Comparison of ENCODE assay signal across 13 cellular contexts in the genomic region with DNA sequence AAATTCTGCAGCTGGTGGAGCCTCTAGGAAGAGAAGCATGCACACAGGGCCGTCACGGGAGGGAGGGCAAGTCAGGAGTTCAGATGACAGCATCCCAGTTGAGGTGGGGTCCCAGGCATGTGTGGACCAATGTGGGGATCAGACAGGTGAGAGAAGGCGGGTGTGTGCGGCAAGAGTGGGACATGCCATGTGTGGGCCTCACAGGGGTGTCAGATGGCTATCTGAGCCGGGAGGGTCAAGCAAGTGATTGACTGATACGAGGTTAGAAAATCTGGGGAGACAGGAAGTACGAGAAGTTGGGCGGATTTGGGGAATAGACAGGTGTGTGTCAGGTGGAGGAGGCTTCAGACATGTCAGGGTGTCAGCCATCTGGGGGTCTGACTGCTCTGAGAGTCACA. TPM values are rescaled to one million over a fixed set of nuclear protein-coding genes. Genes with fewer than 3 reads are reported as not detected.
A peak's percentile ranks its signal among the peaks of the same experiment; 100 is the strongest.
DNase-seq lines count a peak whose midpoint lies in the region; ATAC-seq, FAIRE-seq and TF ChIP-seq lines count a peak whose summit lies in the region.
"Had no signal": no experiment of that assay in that cellular context is flagged by ENCODE, and none has a peak within 500 bp of the region (broad histone marks: within the 10 kb centered on the region; RNA-seq: fewer than 3 reads in every experiment).

No MANE protein-coding gene starts in this region.

- intact Hi-C loops in activated naive CD4-positive, alpha-beta T cell treated with anti-CD3 and anti-CD28 coated beads for 36 hours (cut with micrococcal nuclease): no loop called here
- intact Hi-C loops in activated CD4-positive, alpha-beta memory T cell treated with anti-CD3 and anti-CD28 coated beads for 36 hours (cut with micrococcal nuclease): loop anchor here (1.0 kb wide), 1 partner anchor 10 kb away; no protein-coding TSS in a partner anchor
- intact Hi-C loops in HepG2 (cut with micrococcal nuclease; ENCODE audit: unreplicated experiment): no loop called here

- no peaks in the 10 kb centered on the region for H3K9me3 Mint-ChIP-seq in activated naive CD4-positive, alpha-beta T cell treated with anti-CD3 and anti-CD28 coated beads for 36 hours
- H3K9me3 Mint-ChIP-seq in activated CD4-positive, alpha-beta memory T cell treated with anti-CD3 and anti-CD28 coated beads for 36 hours: no peaks in the 10 kb centered on the region
- H3K9me3 Mint-ChIP-seq in stimulated activated naive B cell treated with anti-CD40 and anti-IgM and Interleukin-4, amounts not matched to agents 10 μg/mL and 1 μg/mL and 100 μg/mL, for 72 hours: no peaks in the 10 kb centered on the region
- H3K9me3 Mint-ChIP-seq: HFFc6 had no signal

- no peaks in the 10 kb centered on the region for H3K27me3 Mint-ChIP-seq in activated naive CD4-positive, alpha-beta T cell treated with anti-CD3 and anti-CD28 coated beads for 36 hours (ENCODE audit: low read depth)
- no peaks in the 10 kb centered on the region for H3K27me3 Mint-ChIP-seq in activated CD4-positive, alpha-beta memory T cell treated with anti-CD3 and anti-CD28 coated beads for 36 hours
- peaks cover 5 to 6% of the 10 kb centered on the region in 2 donors for H3K27me3 Mint-ChIP-seq in stimulated activated naive B cell treated with anti-CD40 and anti-IgM and Interleukin-4, amounts not matched to agents 10 μg/mL and 1 μg/mL and 100 μg/mL, for 72 hours

- no peaks in the 10 kb centered on the region for H4K20me1 ChIP-seq in HepG2 (ENCODE audit: insufficient read depth, low read length)

- ATAC-seq in esophagus mucosa: peak; percentile 5
- no peak for ATAC-seq in stimulated activated naive B cell treated with anti-CD40 and anti-IgM and Interleukin-4, amounts not matched to agents 10 μg/mL and 1 μg/mL and 100 μg/mL, for 72 hours (replicated peaks)
- ATAC-seq in HepG2: no peak
- no peak for ATAC-seq in HG02610 (IDR thresholded peaks at IDR 0.05; ENCODE audit: unreplicated experiment)

- CTCF ChIA-PET in activated naive CD4-positive, alpha-beta T cell treated with anti-CD3 and anti-CD28 coated beads for 36 hours (lab: Charles Lee): interaction anchor here (0.8 kb wide), 1 partner anchor 14 kb away, joined by 3 read pairs; a partner anchor contains a TSS
- CTCF ChIA-PET in activated CD4-positive, alpha-beta memory T cell treated with anti-CD3 and anti-CD28 coated beads for 36 hours (lab: Charles Lee): interaction anchor here (1.1 to 3.0 kb wide), 2 partner anchors 14 to 218 kb away, joined by 3 to 12 read pairs; a partner anchor contains a TSS
- CTCF ChIA-PET in HepG2 (lab: Yijun Ruan, JAX; ENCODE audit: low intra/inter-chr PET ratio, low total read pairs): no interaction called here

- in situ Hi-C loops in HepG2 (cut with HindIII; ENCODE audit: extremely low pct_ligation_motif_present, low pct_unique_long_range_greater_than_20kb): no loop called here

- no peak overlapping the region for H3K9ac ChIP-seq in HepG2 (ENCODE audit: insufficient read depth, low read depth, low read length)

- no peak overlapping the region for H2AFZ ChIP-seq in HepG2 (ENCODE audit: low read length)

- FAIRE-seq in HepG2 (lab: Jason Lieb, UNC): no peak
- FAIRE-seq: astrocyte, endometrium had no signal

- POLR2A ChIA-PET in activated CD4-positive, alpha-beta memory T cell treated with anti-CD3 and anti-CD28 coated beads for 36 hours (lab: Charles Lee): interaction anchor here (1.1 kb wide), 1 partner anchor 14 kb away, joined by 3 read pairs; a partner anchor contains a TSS
- POLR2A ChIA-PET in HepG2 (lab: Yijun Ruan, JAX): no interaction called here

- DNase-seq in activated naive CD4-positive, alpha-beta T cell treated with anti-CD3 and anti-CD28 coated beads for 36 hours: no peak
- no peak for DNase-seq in activated naive CD4-positive, alpha-beta T cell treated with Interleukin-2 at 50 U/mL for 16 hours
- DNase-seq in activated CD4-positive, alpha-beta memory T cell treated with anti-CD3 and anti-CD28 coated beads for 36 hours: no peak
- no peak for DNase-seq in stimulated activated naive B cell treated with anti-CD40 and anti-IgM and Interleukin-4, amounts not matched to agents 10 μg/mL and 1 μg/mL and 100 μg/mL, for 72 hours
- DNase-seq in HepG2 (ENCODE audit: low spot score): no peak
- no peak for DNase-seq in MG63
- DNase-seq: HFFc6 had no signal

- TF ChIP-seq POLR2A in HepG2 (IDR thresholded peaks at IDR 0.05; ENCODE audit: insufficient read depth in 1 of 2, low read depth in 2 of 2, low read length in 2 of 2): no peak

- TF ChIP-seq RAD21 in HepG2 (CRISPR knock-in tag; IDR thresholded peaks at IDR 0.05): no peak

- H3K27ac Mint-ChIP-seq in activated naive CD4-positive, alpha-beta T cell treated with anti-CD3 and anti-CD28 coated beads for 36 hours: peak overlapping the region; percentile 11
- H3K27ac Mint-ChIP-seq in activated CD4-positive, alpha-beta memory T cell treated with anti-CD3 and anti-CD28 coated beads for 36 hours: peak overlapping the region; percentile 65
- peak overlapping the region; percentile 42 for H3K27ac Mint-ChIP-seq in stimulated activated naive B cell treated with anti-CD40 and anti-IgM and Interleukin-4, amounts not matched to agents 10 μg/mL and 1 μg/mL and 100 μg/mL, for 72 hours
- H3K27ac Mint-ChIP-seq: HFFc6 had no signal

- H3K27ac ChIP-seq in HepG2 (ENCODE audit: extremely low read length, insufficient read depth, low read length): no peak overlapping the region

- peaks cover 15% of the 10 kb centered on the region for H3K4me1 Mint-ChIP-seq in activated naive CD4-positive, alpha-beta T cell treated with anti-CD3 and anti-CD28 coated beads for 36 hours (ENCODE audit: low read depth)
- peaks cover 20% of the 10 kb centered on the region for H3K4me1 Mint-ChIP-seq in activated CD4-positive, alpha-beta memory T cell treated with anti-CD3 and anti-CD28 coated beads for 36 hours (ENCODE audit: low read depth)
- H3K4me1 Mint-ChIP-seq in stimulated activated naive B cell treated with anti-CD40 and anti-IgM and Interleukin-4, amounts not matched to agents 10 μg/mL and 1 μg/mL and 100 μg/mL, for 72 hours: peaks cover 20 to 27% of the 10 kb centered on the region in 2 donors

- H3K9me3 ChIP-seq in HepG2 (ENCODE audit: low read length) (no peaks in the 10 kb centered on the region), MG63 (no peaks in the 10 kb centered on the region)

- H3K4me3 ChIP-seq in HepG2 (replicated peaks in 1 of 3; ENCODE audit: insufficient read depth in 1 of 3, low read depth in 2 of 3, low read length in 3 of 3): no peak overlapping the region
- no peak overlapping the region for H3K4me3 ChIP-seq in MG63

- no peaks in the 10 kb centered on the region for H3K79me2 ChIP-seq in HepG2 (ENCODE audit: insufficient read depth, low read length)

- H3K4me2 ChIP-seq in HepG2 (ENCODE audit: low read depth, low read length): no peak overlapping the region

- H3K4me3 Mint-ChIP-seq in activated naive CD4-positive, alpha-beta T cell treated with anti-CD3 and anti-CD28 coated beads for 36 hours: peak overlapping the region; percentile 67
- peak overlapping the region; percentile 69 for H3K4me3 Mint-ChIP-seq in activated CD4-positive, alpha-beta memory T cell treated with anti-CD3 and anti-CD28 coated beads for 36 hours
- H3K4me3 Mint-ChIP-seq in stimulated activated naive B cell treated with anti-CD40 and anti-IgM and Interleukin-4, amounts not matched to agents 10 μg/mL and 1 μg/mL and 100 μg/mL, for 72 hours: peak overlapping the region; percentile 83 to 88

- H3K27me3 ChIP-seq in HepG2 (ENCODE audit: control insufficient read depth in 1 of 2, insufficient read depth in 2 of 2, low read length in 2 of 2) (peaks cover 3 to 43% of the 10 kb centered on the region in 2 experiments; a peak in 4 of 5 replicates), MG63 (peaks cover 2% of the 10 kb centered on the region; the same call in 1 of the 2 replicates)

- no peaks in the 10 kb centered on the region for H3K4me1 ChIP-seq in HepG2 (ENCODE audit: insufficient read depth, low read length)

- BruUV-seq in HepG2 (replicated peaks; lab: Mats Ljungman, UMichigan): no TSS peak

- H3K36me3 ChIP-seq in HepG2 (replicated peaks in 1 of 2; ENCODE audit: control insufficient read depth in 1 of 2, insufficient read depth in 2 of 2, low read length in 2 of 2) (no peaks in the 10 kb centered on the region), MG63 (no peaks in the 10 kb centered on the region)

- H3K36me3 Mint-ChIP-seq in activated naive CD4-positive, alpha-beta T cell treated with anti-CD3 and anti-CD28 coated beads for 36 hours (ENCODE audit: low read depth): no peaks in the 10 kb centered on the region
- H3K36me3 Mint-ChIP-seq in activated CD4-positive, alpha-beta memory T cell treated with anti-CD3 and anti-CD28 coated beads for 36 hours: no peaks in the 10 kb centered on the region
- no peaks in the 10 kb centered on the region for H3K36me3 Mint-ChIP-seq in stimulated activated naive B cell treated with anti-CD40 and anti-IgM and Interleukin-4, amounts not matched to agents 10 μg/mL and 1 μg/mL and 100 μg/mL, for 72 hours

- 26% methylated on average over 8 of the region's 8 CpGs for WGBS in HepG2 (ENCODE audit: low lambda C conversion rate)

- no peak for TF ChIP-seq CTCF in HepG2 (CRISPR knock-in tag; IDR thresholded peaks at IDR 0.05)

- no peak for TF ChIP-seq EP300 in HepG2 (IDR thresholded peaks at IDR 0.05; ENCODE audit: low read depth in 2 of 2, low read length in 2 of 2)
- TF ChIP-seq EP300 in HepG2 (CRISPR knock-in tag; IDR thresholded peaks at IDR 0.05; ENCODE audit: borderline replicate concordance): no peak

RNA-seq across cellular contexts. Expression of a gene that starts 8.9 kb away (rescaled TPM):
- under 1 TPM; 0.30 to 0.41 TPM for total RNA-seq in activated naive CD4-positive, alpha-beta T cell treated with anti-CD3 and anti-CD28 coated beads for 36 hours
- total RNA-seq in activated CD4-positive, alpha-beta memory T cell treated with anti-CD3 and anti-CD28 coated beads for 36 hours: 1 to 10 TPM; 7.4 to 8.3 TPM
- total RNA-seq in esophagus mucosa (0.24 TPM), HepG2 (2016; rRNA removed; fragmentation: Illumina TruSeq; extraction: Trizol) (not detected in 2 replicates)
- total RNA-seq in HepG2 (2016; cell fraction: cytosol; rRNA removed; fragmentation: Illumina TruSeq; extraction: Trizol; ENCODE audit: low read depth): not detected in 2 replicates
- total RNA-seq in HepG2 (2016; cell fraction: insoluble cytoplasmic fraction; rRNA removed; fragmentation: Illumina TruSeq; extraction: Trizol): not detected in 2 replicates
- not detected in 2 replicates for total RNA-seq in HepG2 (2016; cell fraction: membrane; rRNA removed; fragmentation: Illumina TruSeq; extraction: Trizol)
- not detected in 2 replicates for total RNA-seq in HepG2 (2016; cell fraction: nucleus; rRNA removed; fragmentation: Illumina TruSeq; extraction: Trizol)
- not detected in 2 replicates for polyA plus RNA-seq in HepG2 (2011; rRNA removed)
- polyA plus RNA-seq in HepG2 (2011; cell fraction: cytosol; rRNA removed): not detected in 2 replicates
- polyA plus RNA-seq in HepG2 (2011; cell fraction: nucleus; rRNA removed): not detected in 2 replicates
- 0.08 and 0.17 TPM in 2 replicates for polyA plus RNA-seq in HepG2 (2012)
- polyA plus RNA-seq in HepG2 (2016; cell fraction: cytosol; fragmentation: Illumina TruSeq; extraction: Trizol; ENCODE audit: low read depth): not detected in 2 replicates
- polyA plus RNA-seq in HepG2 (2016; cell fraction: insoluble cytoplasmic fraction; fragmentation: Illumina TruSeq; extraction: Trizol; ENCODE audit: low read depth): not detected in 2 replicates
- polyA plus RNA-seq in HepG2 (2016; cell fraction: membrane; fragmentation: Illumina TruSeq; extraction: Trizol; ENCODE audit: low read depth): not detected in 2 replicates
- not detected in 2 replicates for polyA plus RNA-seq in HepG2 (2016; cell fraction: nucleus; fragmentation: Illumina TruSeq; extraction: Trizol; ENCODE audit: insufficient read depth, low read depth)
- not detected in 2 replicates for polyA minus RNA-seq in HepG2 (2011; rRNA and poly(A)+ RNA removed; ENCODE audit: low replicate concordance)
- polyA minus RNA-seq in HepG2 (2011; cell fraction: cytosol; rRNA and poly(A)+ RNA removed): not detected in 2 replicates
- polyA minus RNA-seq in HepG2 (2011; cell fraction: nucleus; rRNA and poly(A)+ RNA removed): not detected in 2 replicates
- not detected in 2 replicates for total RNA-seq in MG63 (2014; rRNA removed; shearing (Covaris generic); ENCODE audit: low replicate concordance)
- total RNA-seq: astrocyte, G401, HFFc6 had no signal

RNA-seq across cellular contexts. Expression of a gene that starts 14.3 kb away (rescaled TPM):
- total RNA-seq in activated naive CD4-positive, alpha-beta T cell treated with anti-CD3 and anti-CD28 coated beads for 36 hours: 10 to 100 TPM; 21.5 to 27.0 TPM
- 10 to 100 TPM; 29.8 to 31.9 TPM for total RNA-seq in activated CD4-positive, alpha-beta memory T cell treated with anti-CD3 and anti-CD28 coated beads for 36 hours
- total RNA-seq in esophagus mucosa: 20.8 TPM
- 7.4 and 10.0 TPM in 2 replicates for total RNA-seq in HepG2 (2016; rRNA removed; fragmentation: Illumina TruSeq; extraction: Trizol)
- 6.0 TPM in 2 replicates for total RNA-seq in HepG2 (2016; cell fraction: cytosol; rRNA removed; fragmentation: Illumina TruSeq; extraction: Trizol; ENCODE audit: low read depth)
- total RNA-seq in HepG2 (2016; cell fraction: insoluble cytoplasmic fraction; rRNA removed; fragmentation: Illumina TruSeq; extraction: Trizol): 6.7 and 10.1 TPM in 2 replicates
- total RNA-seq in HepG2 (2016; cell fraction: membrane; rRNA removed; fragmentation: Illumina TruSeq; extraction: Trizol): 6.6 and 6.9 TPM in 2 replicates
- total RNA-seq in HepG2 (2016; cell fraction: nucleus; rRNA removed; fragmentation: Illumina TruSeq; extraction: Trizol): 7.8 and 8.6 TPM in 2 replicates
- polyA plus RNA-seq in HepG2 (2011; rRNA removed): 11.0 and 11.5 TPM in 2 replicates
- 5.8 and 10.9 TPM in 2 replicates for polyA plus RNA-seq in HepG2 (2011; cell fraction: cytosol; rRNA removed)
- polyA plus RNA-seq in HepG2 (2011; cell fraction: nucleus; rRNA removed): 28.8 and 32.0 TPM in 2 replicates
- polyA plus RNA-seq in HepG2 (2012): 5.4 and 7.0 TPM in 2 replicates
- 5.1 and 5.9 TPM in 2 replicates for polyA plus RNA-seq in HepG2 (2016; cell fraction: cytosol; fragmentation: Illumina TruSeq; extraction: Trizol; ENCODE audit: low read depth)
- 7.4 and 8.0 TPM in 2 replicates for polyA plus RNA-seq in HepG2 (2016; cell fraction: insoluble cytoplasmic fraction; fragmentation: Illumina TruSeq; extraction: Trizol; ENCODE audit: low read depth)
- polyA plus RNA-seq in HepG2 (2016; cell fraction: membrane; fragmentation: Illumina TruSeq; extraction: Trizol; ENCODE audit: low read depth): 5.4 and 6.1 TPM in 2 replicates
- polyA plus RNA-seq in HepG2 (2016; cell fraction: nucleus; fragmentation: Illumina TruSeq; extraction: Trizol; ENCODE audit: insufficient read depth, low read depth): 18.2 and 20.4 TPM in 2 replicates
- 5.8 and 6.2 TPM in 2 replicates for polyA minus RNA-seq in HepG2 (2011; rRNA and poly(A)+ RNA removed; ENCODE audit: low replicate concordance)
- polyA minus RNA-seq in HepG2 (2011; cell fraction: cytosol; rRNA and poly(A)+ RNA removed): 4.2 and 5.5 TPM in 2 replicates
- 3.7 and 4.5 TPM in 2 replicates for polyA minus RNA-seq in HepG2 (2011; cell fraction: nucleus; rRNA and poly(A)+ RNA removed)
- 12.7 and 15.3 TPM in 2 replicates for total RNA-seq in MG63 (2014; rRNA removed; shearing (Covaris generic); ENCODE audit: low replicate concordance)

RNA-seq across cellular contexts. Expression of a gene that starts 16.3 kb away (rescaled TPM):
- 1 to 10 TPM in 1 of 2 experiments, under 1 TPM in 1; 0.96 to 1.6 TPM for total RNA-seq in activated naive CD4-positive, alpha-beta T cell treated with anti-CD3 and anti-CD28 coated beads for 36 hours
- total RNA-seq in activated CD4-positive, alpha-beta memory T cell treated with anti-CD3 and anti-CD28 coated beads for 36 hours: 1 to 10 TPM; 2.4 to 2.5 TPM
- total RNA-seq in esophagus mucosa: 6.4 TPM
- not detected in 2 replicates for total RNA-seq in HepG2 (2016; rRNA removed; fragmentation: Illumina TruSeq; extraction: Trizol)
- not detected in 2 replicates for total RNA-seq in HepG2 (2016; cell fraction: cytosol; rRNA removed; fragmentation: Illumina TruSeq; extraction: Trizol; ENCODE audit: low read depth)
- total RNA-seq in HepG2 (2016; cell fraction: insoluble cytoplasmic fraction; rRNA removed; fragmentation: Illumina TruSeq; extraction: Trizol): not detected in 2 replicates
- not detected in 2 replicates for total RNA-seq in HepG2 (2016; cell fraction: membrane; rRNA removed; fragmentation: Illumina TruSeq; extraction: Trizol)
- not detected in 2 replicates for total RNA-seq in HepG2 (2016; cell fraction: nucleus; rRNA removed; fragmentation: Illumina TruSeq; extraction: Trizol)
- 0.03 and 0.14 TPM in 2 replicates for polyA plus RNA-seq in HepG2 (2011; rRNA removed)
- polyA plus RNA-seq in HepG2 (2011; cell fraction: cytosol; rRNA removed): 0.03 TPM in 1 of 2 replicates, not detected in the other
- polyA plus RNA-seq in HepG2 (2011; cell fraction: nucleus; rRNA removed): 0.69 and 0.71 TPM in 2 replicates
- 0.05 and 0.35 TPM in 2 replicates for polyA plus RNA-seq in HepG2 (2012)
- polyA plus RNA-seq in HepG2 (2016; cell fraction: cytosol; fragmentation: Illumina TruSeq; extraction: Trizol; ENCODE audit: low read depth): not detected in 2 replicates
- not detected in 2 replicates for polyA plus RNA-seq in HepG2 (2016; cell fraction: insoluble cytoplasmic fraction; fragmentation: Illumina TruSeq; extraction: Trizol; ENCODE audit: low read depth)
- not detected in 2 replicates for polyA plus RNA-seq in HepG2 (2016; cell fraction: membrane; fragmentation: Illumina TruSeq; extraction: Trizol; ENCODE audit: low read depth)
- polyA plus RNA-seq in HepG2 (2016; cell fraction: nucleus; fragmentation: Illumina TruSeq; extraction: Trizol; ENCODE audit: insufficient read depth, low read depth): 0.05 TPM in 1 of 2 replicates, not detected in the other
- polyA minus RNA-seq in HepG2 (2011; rRNA and poly(A)+ RNA removed; ENCODE audit: low replicate concordance): 0.05 and 0.40 TPM in 2 replicates
- polyA minus RNA-seq in HepG2 (2011; cell fraction: cytosol; rRNA and poly(A)+ RNA removed): not detected in 2 replicates
- polyA minus RNA-seq in HepG2 (2011; cell fraction: nucleus; rRNA and poly(A)+ RNA removed): 0.13 TPM in 1 of 2 replicates, not detected in the other
- not detected in 2 replicates for total RNA-seq in MG63 (2014; rRNA removed; shearing (Covaris generic); ENCODE audit: low replicate concordance)
- total RNA-seq: HFFc6 had no signal

RNA-seq across cellular contexts. Expression of a gene that starts 28.6 kb away (rescaled TPM):
- total RNA-seq in activated naive CD4-positive, alpha-beta T cell treated with anti-CD3 and anti-CD28 coated beads for 36 hours: 1 to 10 TPM; 1.6 to 1.7 TPM
- 1 to 10 TPM; 5.5 to 6.0 TPM for total RNA-seq in activated CD4-positive, alpha-beta memory T cell treated with anti-CD3 and anti-CD28 coated beads for 36 hours
- 0.56 TPM for total RNA-seq in esophagus mucosa
- 0.06 and 0.15 TPM in 2 replicates for total RNA-seq in HepG2 (2016; rRNA removed; fragmentation: Illumina TruSeq; extraction: Trizol)
- total RNA-seq in HepG2 (2016; cell fraction: cytosol; rRNA removed; fragmentation: Illumina TruSeq; extraction: Trizol; ENCODE audit: low read depth): 0.09 TPM in 1 of 2 replicates, not detected in the other
- 0.19 TPM in 1 of 2 replicates, not detected in the other for total RNA-seq in HepG2 (2016; cell fraction: insoluble cytoplasmic fraction; rRNA removed; fragmentation: Illumina TruSeq; extraction: Trizol)
- total RNA-seq in HepG2 (2016; cell fraction: membrane; rRNA removed; fragmentation: Illumina TruSeq; extraction: Trizol): 0.15 and 0.28 TPM in 2 replicates
- total RNA-seq in HepG2 (2016; cell fraction: nucleus; rRNA removed; fragmentation: Illumina TruSeq; extraction: Trizol): not detected in 2 replicates
- 0.17 and 0.54 TPM in 2 replicates for polyA plus RNA-seq in HepG2 (2011; rRNA removed)
- polyA plus RNA-seq in HepG2 (2011; cell fraction: cytosol; rRNA removed): 0.04 and 0.08 TPM in 2 replicates
- polyA plus RNA-seq in HepG2 (2011; cell fraction: nucleus; rRNA removed): 2.7 TPM in 2 replicates
- 0.03 and 0.43 TPM in 2 replicates for polyA plus RNA-seq in HepG2 (2012)
- 0.02 TPM in 2 replicates for polyA plus RNA-seq in HepG2 (2016; cell fraction: cytosol; fragmentation: Illumina TruSeq; extraction: Trizol; ENCODE audit: low read depth)
- polyA plus RNA-seq in HepG2 (2016; cell fraction: insoluble cytoplasmic fraction; fragmentation: Illumina TruSeq; extraction: Trizol; ENCODE audit: low read depth): 0.10 and 0.17 TPM in 2 replicates
- 0.13 TPM in 2 replicates for polyA plus RNA-seq in HepG2 (2016; cell fraction: membrane; fragmentation: Illumina TruSeq; extraction: Trizol; ENCODE audit: low read depth)
- polyA plus RNA-seq in HepG2 (2016; cell fraction: nucleus; fragmentation: Illumina TruSeq; extraction: Trizol; ENCODE audit: insufficient read depth, low read depth): 0.59 and 2.3 TPM in 2 replicates
- polyA minus RNA-seq in HepG2 (2011; rRNA and poly(A)+ RNA removed; ENCODE audit: low replicate concordance): 0.44 and 2.6 TPM in 2 replicates
- not detected in 2 replicates for polyA minus RNA-seq in HepG2 (2011; cell fraction: cytosol; rRNA and poly(A)+ RNA removed)
- polyA minus RNA-seq in HepG2 (2011; cell fraction: nucleus; rRNA and poly(A)+ RNA removed): 1.5 and 1.7 TPM in 2 replicates
- 0.49 and 4.5 TPM in 2 replicates for total RNA-seq in MG63 (2014; rRNA removed; shearing (Covaris generic); ENCODE audit: low replicate concordance)

RNA-seq across cellular contexts. Expression of a gene that starts 29.3 kb away (rescaled TPM):
- total RNA-seq in activated naive CD4-positive, alpha-beta T cell treated with anti-CD3 and anti-CD28 coated beads for 36 hours: under 1 TPM; 0.26 to 0.40 TPM
- 1 to 10 TPM in 1 of 2 experiments, under 1 TPM in 1; 0.41 to 1.2 TPM for total RNA-seq in activated CD4-positive, alpha-beta memory T cell treated with anti-CD3 and anti-CD28 coated beads for 36 hours
- not detected for total RNA-seq in esophagus mucosa
- not detected in 2 replicates for total RNA-seq in HepG2 (2016; rRNA removed; fragmentation: Illumina TruSeq; extraction: Trizol)
- total RNA-seq in HepG2 (2016; cell fraction: cytosol; rRNA removed; fragmentation: Illumina TruSeq; extraction: Trizol; ENCODE audit: low read depth): not detected in 2 replicates
- not detected in 2 replicates for total RNA-seq in HepG2 (2016; cell fraction: insoluble cytoplasmic fraction; rRNA removed; fragmentation: Illumina TruSeq; extraction: Trizol)
- not detected in 2 replicates for total RNA-seq in HepG2 (2016; cell fraction: membrane; rRNA removed; fragmentation: Illumina TruSeq; extraction: Trizol)
- not detected in 2 replicates for total RNA-seq in HepG2 (2016; cell fraction: nucleus; rRNA removed; fragmentation: Illumina TruSeq; extraction: Trizol)
- 0.07 TPM in 1 of 2 replicates, not detected in the other for polyA plus RNA-seq in HepG2 (2011; rRNA removed)
- polyA plus RNA-seq in HepG2 (2011; cell fraction: cytosol; rRNA removed): not detected in 2 replicates
- polyA plus RNA-seq in HepG2 (2011; cell fraction: nucleus; rRNA removed): 0.06 and 0.14 TPM in 2 replicates
- 0.08 and 0.28 TPM in 2 replicates for polyA plus RNA-seq in HepG2 (2012)
- not detected in 2 replicates for polyA plus RNA-seq in HepG2 (2016; cell fraction: cytosol; fragmentation: Illumina TruSeq; extraction: Trizol; ENCODE audit: low read depth)
- not detected in 2 replicates for polyA plus RNA-seq in HepG2 (2016; cell fraction: insoluble cytoplasmic fraction; fragmentation: Illumina TruSeq; extraction: Trizol; ENCODE audit: low read depth)
- not detected in 2 replicates for polyA plus RNA-seq in HepG2 (2016; cell fraction: membrane; fragmentation: Illumina TruSeq; extraction: Trizol; ENCODE audit: low read depth)
- not detected in 2 replicates for polyA plus RNA-seq in HepG2 (2016; cell fraction: nucleus; fragmentation: Illumina TruSeq; extraction: Trizol; ENCODE audit: insufficient read depth, low read depth)
- polyA minus RNA-seq in HepG2 (2011; rRNA and poly(A)+ RNA removed; ENCODE audit: low replicate concordance): not detected in 2 replicates
- not detected in 2 replicates for polyA minus RNA-seq in HepG2 (2011; cell fraction: cytosol; rRNA and poly(A)+ RNA removed)
- not detected in 2 replicates for polyA minus RNA-seq in HepG2 (2011; cell fraction: nucleus; rRNA and poly(A)+ RNA removed)
- not detected in 2 replicates for total RNA-seq in MG63 (2014; rRNA removed; shearing (Covaris generic); ENCODE audit: low replicate concordance)
- total RNA-seq: liver had no signal
- polyA plus RNA-seq: liver had no signal

Comparison
In these comparisons a context has a peak if more than half of its experiments do, and no peak if none do; other contexts are left out.
1. H3K27ac Mint-ChIP-seq: peak in every context shown above with its lines; median percentile 65 in activated CD4-positive, alpha-beta memory T cell treated with anti-CD3 and anti-CD28 coated beads for 36 hours; 42 in stimulated activated naive B cell treated with anti-CD40 and anti-IgM and Interleukin-4, amounts not matched to agents 10 μg/mL and 1 μg/mL and 100 μg/mL, for 72 hours; 11 in activated naive CD4-positive, alpha-beta T cell treated with anti-CD3 and anti-CD28 coated beads for 36 hours.